ENCODE assay signal across 25 cellular contexts in the genomic region with DNA sequence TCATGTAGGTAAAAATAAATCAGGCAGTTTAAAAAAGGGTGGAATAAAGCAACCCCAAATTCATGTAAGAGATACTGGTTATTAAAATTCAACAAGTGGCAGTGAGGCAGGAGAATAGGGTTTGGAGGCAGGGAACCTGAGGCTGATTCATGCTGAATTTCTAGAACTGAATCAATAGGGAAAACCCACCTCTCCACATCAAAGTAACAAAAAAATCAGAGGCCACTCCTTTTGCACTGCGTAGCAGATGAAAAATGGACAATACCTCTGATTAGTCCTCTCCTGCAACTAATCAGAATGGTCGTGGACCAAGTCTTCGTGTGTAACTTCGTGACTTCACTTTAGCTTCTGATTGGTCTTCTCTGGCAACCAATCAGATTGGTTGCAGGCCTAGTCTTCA.
A peak's percentile ranks its signal among the peaks of the same experiment; 100 is the strongest.
DNase-seq lines count a peak whose midpoint lies in the region; ATAC-seq, FAIRE-seq and TF ChIP-seq lines count a peak whose summit lies in the region.
"Had no signal": no experiment of that assay in that cellular context is flagged by ENCODE, and none has a peak within 500 bp of the region (broad histone marks: within the 10 kb centered on the region; RNA-seq: fewer than 3 reads in every experiment).

No MANE protein-coding gene starts in this region.

- H3K4me3 Mint-ChIP-seq in activated CD4-positive, alpha-beta memory T cell treated with anti-CD3 and anti-CD28 coated beads for 36 hours: no peak overlapping the region
- H3K4me3 Mint-ChIP-seq: CD14-positive monocyte; CD4-positive, alpha-beta memory T cell; CD4-positive, CD25-positive, alpha-beta regulatory T cell; CD8-positive, alpha-beta memory T cell had no signal

- H3K36me3 ChIP-seq in HUES48 (ENCODE audit: control insufficient read depth, insufficient read depth, low read length): no peaks in the 10 kb centered on the region
- H3K36me3 ChIP-seq in GM12878 (ENCODE audit: control insufficient read depth in 2 of 2, insufficient read depth in 2 of 2, low read length in 1 of 2): no peaks in the 10 kb centered on the region
- H3K36me3 ChIP-seq: BE2C, BLaER1 had no signal

- TF ChIP-seq RAD21 in GM12878 (IDR thresholded peaks at IDR 0.05; ENCODE audit: insufficient read depth, low read depth, low read length): no peak

- POLR2A ChIA-PET in GM12878 (lab: Charles Lee): no interaction called here
- POLR2A ChIA-PET in activated CD4-positive, alpha-beta memory T cell treated with anti-CD3 and anti-CD28 coated beads for 36 hours (lab: Charles Lee): no interaction called here

- H3K4me2 ChIP-seq in GM12878 (ENCODE audit: control insufficient read depth, insufficient read depth): no peak overlapping the region
- H3K4me2 ChIP-seq: BLaER1 had no signal

- TF ChIP-seq CTCF in GM12878 (IDR thresholded peaks at IDR 0.05 in 2 of 3, conservative IDR thresholded peaks at IDR 0.05 in 1 of 3; ENCODE audit: control insufficient read depth in 2 of 3, extremely low read depth in 1 of 3, insufficient read depth in 1 of 3, low read depth in 3 of 3, low read length in 3 of 3): no peak

- CTCF ChIA-PET in GM12878 (lab: Yijun Ruan, JAX): no interaction called here
- CTCF ChIA-PET in activated CD4-positive, alpha-beta memory T cell treated with anti-CD3 and anti-CD28 coated beads for 36 hours (lab: Charles Lee): no interaction called here

- no peaks in the 10 kb centered on the region for H3K4me1 ChIP-seq in HUES48 (ENCODE audit: control insufficient read depth, insufficient read depth, low read length)
- H3K4me1 ChIP-seq in GM12878 (ENCODE audit: control insufficient read depth, insufficient read depth, low read length): no peaks in the 10 kb centered on the region
- H3K4me1 ChIP-seq: BE2C, BLaER1 had no signal

- H3K9ac ChIP-seq in HUES48 (ENCODE audit: low read depth, low read length) (no peak overlapping the region), GM12878 (ENCODE audit: control insufficient read depth, insufficient read depth, low read length) (no peak overlapping the region)
- H3K9ac ChIP-seq: BLaER1 had no signal

- FAIRE-seq in GM12878 (lab: Jason Lieb, UNC): no peak
- FAIRE-seq: A204.1, GM12891, GM19239 had no signal

- in situ Hi-C loops in GM12878 (cut with MboI): no loop called here

- H3K27me3 Mint-ChIP-seq in activated CD4-positive, alpha-beta memory T cell treated with anti-CD3 and anti-CD28 coated beads for 36 hours: no peaks in the 10 kb centered on the region
- H3K27me3 Mint-ChIP-seq: CD4-positive, alpha-beta memory T cell; CD4-positive, CD25-positive, alpha-beta regulatory T cell; CD8-positive, alpha-beta memory T cell had no signal

- intact Hi-C loops in GM12878 (cut with micrococcal nuclease; ENCODE audit: unreplicated experiment) (no loop called here), Right ventricle myocardium superior (cut with DNase I) (no loop called here)
- intact Hi-C loops in activated CD4-positive, alpha-beta memory T cell treated with anti-CD3 and anti-CD28 coated beads for 36 hours (cut with micrococcal nuclease): no loop called here

- no peak for TF ChIP-seq EP300 in GM12878 (IDR thresholded peaks at IDR 0.05; ENCODE audit: borderline replicate concordance in 1 of 2, control insufficient read depth in 1 of 2, low read depth in 2 of 2, low read length in 2 of 2)

- WGBS in GM12878 (ENCODE audit: insufficient coverage, insufficient replicate concordance, low lambda C conversion rate, missing lambda C conversion rate): 11% methylated on average over 4 of the region's 4 CpGs

- SMC1A ChIA-PET in GM12878 (lab: Charles Lee; ENCODE audit: uncharacterized antibody, unreplicated experiment): no interaction called here

- BruUV-seq in GM12878 (replicated peaks; lab: Mats Ljungman, UMichigan): no TSS peak

- RAD21 ChIA-PET in GM12878 (lab: Charles Lee; ENCODE audit: unreplicated experiment): no interaction called here

- H3K27ac ChIP-seq in HUES48 (ENCODE audit: low read depth, low read length): peak overlapping the region; percentile 31
- H3K27ac ChIP-seq in GM12878 (ENCODE audit: control insufficient read depth, insufficient read depth): no peak overlapping the region
- H3K27ac ChIP-seq: BLaER1 had no signal

- peaks cover 15% of the 10 kb centered on the region for H3K9me3 Mint-ChIP-seq in activated CD4-positive, alpha-beta memory T cell treated with anti-CD3 and anti-CD28 coated beads for 36 hours

- no peaks in the 10 kb centered on the region for H3K4me1 Mint-ChIP-seq in activated CD4-positive, alpha-beta memory T cell treated with anti-CD3 and anti-CD28 coated beads for 36 hours (ENCODE audit: low read depth)
- H3K4me1 Mint-ChIP-seq: CD14-positive monocyte; CD4-positive, alpha-beta memory T cell; CD4-positive, CD25-positive, alpha-beta regulatory T cell; CD8-positive, alpha-beta memory T cell had no signal

- ATAC-seq in GM12878 (no peak), GM21423 (IDR thresholded peaks at IDR 0.05; ENCODE audit: unreplicated experiment) (no peak), Right ventricle myocardium superior (ENCODE audit: poor library complexity) (no peak)

- peaks cover 33% of the 10 kb centered on the region for H3K9me3 ChIP-seq in HUES48 (ENCODE audit: control insufficient read depth, insufficient read depth, low read length)
- H3K9me3 ChIP-seq in GM12878 (replicated peaks; ENCODE audit: control insufficient read depth, insufficient read depth, low read length): no peaks in the 10 kb centered on the region
- H3K9me3 ChIP-seq: BE2C had no signal

- no peak overlapping the region for H2AFZ ChIP-seq in GM12878 (ENCODE audit: control insufficient read depth, low read depth, low read length)

- H3K27ac Mint-ChIP-seq in activated CD4-positive, alpha-beta memory T cell treated with anti-CD3 and anti-CD28 coated beads for 36 hours: no peak overlapping the region
- H3K27ac Mint-ChIP-seq: CD14-positive monocyte; CD4-positive, alpha-beta memory T cell; CD4-positive, CD25-positive, alpha-beta regulatory T cell; CD8-positive, alpha-beta memory T cell had no signal

- H3K27me3 ChIP-seq in HUES48 (ENCODE audit: control insufficient read depth, insufficient read depth, low read length) (no peaks in the 10 kb centered on the region), GM12878 (replicated peaks in 1 of 2; ENCODE audit: control insufficient read depth in 2 of 2, insufficient read depth in 2 of 2, low read length in 1 of 2) (no peaks in the 10 kb centered on the region)
- H3K27me3 ChIP-seq: BE2C, BLaER1 had no signal

- no peaks in the 10 kb centered on the region for H3K79me2 ChIP-seq in GM12878 (ENCODE audit: control insufficient read depth, insufficient read depth, low read length)

- no peak for TF ChIP-seq POLR2A in GM12878 (IDR thresholded peaks at IDR 0.05; ENCODE audit: low read depth, low read length)

- no peak for DNase-seq in GM12878 (ENCODE audit: low read depth, low spot score)
- no peak for DNase-seq in activated CD4-positive, alpha-beta memory T cell treated with anti-CD3 and anti-CD28 coated beads for 36 hours
- DNase-seq in Right ventricle myocardium superior: no peak
- DNase-seq: 8988T; ACHN; BE2C; C1 segment of cervical spinal cord; CD4-positive, alpha-beta memory T cell; CD4-positive, CD25-positive, alpha-beta regulatory T cell; CD8-positive, alpha-beta memory T cell; COR-L47; DMS 273 treated with DMSO at 0.1 percent for 48 hours; DMS153; DMS53; DMS79; DND-41; EL; GDM1 had no signal

- H4K20me1 ChIP-seq in GM12878 (ENCODE audit: control insufficient read depth, insufficient read depth): no peaks in the 10 kb centered on the region
- H4K20me1 ChIP-seq: BLaER1 had no signal

- H3K4me3 ChIP-seq in HUES48 (ENCODE audit: low read depth, low read length) (0 out of 2 replicates have a peak overlapping the region, but pooled peaks have one; percentile 3), GM12878 (no peak overlapping the region)
- H3K4me3 ChIP-seq: BLaER1 had no signal

- no peaks in the 10 kb centered on the region for H3K36me3 Mint-ChIP-seq in activated CD4-positive, alpha-beta memory T cell treated with anti-CD3 and anti-CD28 coated beads for 36 hours
- H3K36me3 Mint-ChIP-seq: CD14-positive monocyte; CD4-positive, alpha-beta memory T cell; CD4-positive, CD25-positive, alpha-beta regulatory T cell; CD8-positive, alpha-beta memory T cell had no signal

TF ChIP-seq in GM12878, 131 proteins besides CTCF, POLR2A, EP300 and RAD21:
- TF ChIP-seq SUZ12 (IDR thresholded peaks at IDR 0.05; ENCODE audit: unreplicated experiment) (no peak), TCF7 (IDR thresholded peaks at IDR 0.05; ENCODE audit: borderline replicate concordance) (peak; percentile 68)
TF ChIP-seq in GM12878: peak in this region for 1.
